15 cellular contexts compared by ENCODE assay signal in genomic region chr4:16636304-16636703, GRCh38.
DNase-seq lines count a peak whose midpoint lies in the region; ATAC-seq and TF ChIP-seq lines count a peak whose summit lies in the region.
"Had no signal": no experiment of that assay in that cellular context is flagged by ENCODE, and none has a peak within 500 bp of the region (broad histone marks: within the 10 kb centered on the region; RNA-seq: fewer than 3 reads in every experiment).

No MANE protein-coding gene starts in this region.

- H2BK5ac ChIP-seq in mesendoderm (ENCODE audit: low read length), result no peak overlapping the region

- H3K4me2 ChIP-seq in GM23338, result 0 out of 2 replicates have a peak overlapping the region, but pooled peaks have one; percentile 5
- H3K4me2 ChIP-seq in mesendoderm (ENCODE audit: low read length), result no peak overlapping the region
- H3K4me2 ChIP-seq in neural progenitor cell, result no peak overlapping the region

- no peak overlapping the region for H3K56ac ChIP-seq in mesendoderm (ENCODE audit: low read length)

- peaks cover 16% of the 10 kb centered on the region for H3K36me3 Mint-ChIP-seq in GM23338 (ENCODE audit: low read depth)
- H3K36me3 Mint-ChIP-seq in neural progenitor cell, result peaks cover 3% of the 10 kb centered on the region

- no peak overlapping the region for H2BK120ac ChIP-seq in mesendoderm (ENCODE audit: low read depth, low read length)

- no peaks in the 10 kb centered on the region for H3F3A ChIP-seq in GM23338 (replicated peaks; ENCODE audit: low read depth)
- H3F3A ChIP-seq in neural progenitor cell (ENCODE audit: low read depth), result no peaks in the 10 kb centered on the region

- H3K27ac Mint-ChIP-seq in GM23338 (0 out of 2 replicates have a peak overlapping the region, but pooled peaks have one; percentile 5), neural progenitor cell (peak overlapping the region; percentile 53)
- H3K27ac Mint-ChIP-seq: B cell; CD4-positive, alpha-beta T cell had no signal

- no peak overlapping the region for H3K9ac ChIP-seq in mesendoderm (ENCODE audit: low read length)
- H3K9ac ChIP-seq in neural progenitor cell, result no peak overlapping the region
- H3K9ac ChIP-seq: GM23248 had no signal

- H4K5ac ChIP-seq in mesendoderm (ENCODE audit: low read length), result no peak overlapping the region

- H3K36me3 ChIP-seq in GM23338 (ENCODE audit: insufficient read depth) (no peaks in the 10 kb centered on the region; the same call in 1 of the 2 replicates), mesendoderm (ENCODE audit: control insufficient read depth, insufficient read depth, low read length) (no peaks in the 10 kb centered on the region), neural progenitor cell (no peaks in the 10 kb centered on the region)

- peak overlapping the region; percentile 70 for H3K4ac ChIP-seq in mesendoderm (ENCODE audit: low read depth, low read length)

- H4K20me1 ChIP-seq in GM23338 (replicated peaks; ENCODE audit: insufficient read depth), result no peaks in the 10 kb centered on the region
- H4K20me1 ChIP-seq in neural progenitor cell (ENCODE audit: low read depth), result no peaks in the 10 kb centered on the region

- H3K4me3 ChIP-seq in GM23338, result no peak overlapping the region
- no peak overlapping the region for H3K4me3 ChIP-seq in mesendoderm (ENCODE audit: low read length)
- H3K4me3 ChIP-seq in neural progenitor cell, result no peak overlapping the region
- H3K4me3 ChIP-seq: GM23248 had no signal

- H3K27ac ChIP-seq in GM23338 (ENCODE audit: low read depth) (no peak overlapping the region), mesendoderm (ENCODE audit: low read depth, low read length) (peak overlapping the region; percentile 36), neural progenitor cell (no peak overlapping the region), substantia nigra (ENCODE audit: low read depth, low read length, poor library complexity, severe bottlenecking) (no peak overlapping the region)
- H3K27ac ChIP-seq: GM23248, HL-60 had no signal

- H3K27me3 ChIP-seq in GM23338 (ENCODE audit: insufficient read depth) (no peaks in the 10 kb centered on the region), mesendoderm (ENCODE audit: insufficient read depth, low read length, poor library complexity) (no peaks in the 10 kb centered on the region), neural progenitor cell (no peaks in the 10 kb centered on the region)

- H3K9me3 Mint-ChIP-seq in GM23338, result peaks cover 27% of the 10 kb centered on the region
- peaks cover 15% of the 10 kb centered on the region for H3K9me3 Mint-ChIP-seq in neural progenitor cell

- H3K9me2 ChIP-seq in GM23338 (ENCODE audit: insufficient read depth), result no peaks in the 10 kb centered on the region

- H3K27me3 Mint-ChIP-seq in GM23338 (ENCODE audit: insufficient read depth, low read depth, poor library complexity) (no peaks in the 10 kb centered on the region), neural progenitor cell (ENCODE audit: insufficient read depth, low read depth) (peaks cover 4% of the 10 kb centered on the region)
- H3K27me3 Mint-ChIP-seq: B cell; CD4-positive, alpha-beta T cell had no signal

- no peaks in the 10 kb centered on the region for H3K9me3 ChIP-seq in neural progenitor cell (ENCODE audit: low read depth)

- TF ChIP-seq CTCF in GM23338 (conservative IDR thresholded peaks at IDR 0.05; ENCODE audit: low read depth in 2 of 2) (no peak), neural progenitor cell (IDR thresholded peaks at IDR 0.05) (no peak)

- DNase-seq in GM23338 (ENCODE audit: low spot score) (no peak), NCI-H524 treated with DMSO at 0.1 percent for 48 hours (lab: John Stamatoyannopoulos, UW) (peak; percentile 45), mesendoderm (no peak), neural progenitor cell (ENCODE audit: low spot score) (no peak), substantia nigra (lab: John Stamatoyannopoulos, UW) (no peak)
- DNase-seq in activated CD4-positive, alpha-beta T cell treated with anti-CD3 and anti-CD28 coated beads, Interleukin-2, amount 50 U/mL, for 1 hour, result no peak
- DNase-seq: C1 segment of cervical spinal cord; Calu3; CD4-positive, alpha-beta T cell; DMS 273 treated with DMSO at 0.1 percent for 48 hours; GM23248; H7 had no signal

- H3K4me1 Mint-ChIP-seq in GM23338, result peaks cover 23% of the 10 kb centered on the region
- H3K4me1 Mint-ChIP-seq in neural progenitor cell, result peaks cover 13% of the 10 kb centered on the region
- H3K4me1 Mint-ChIP-seq: B cell had no signal

- ATAC-seq in GM23338, result no peak
- no peak for ATAC-seq in HG03460 (IDR thresholded peaks at IDR 0.05; ENCODE audit: unreplicated experiment)

- peaks cover 15% of the 10 kb centered on the region for H3K79me2 ChIP-seq in GM23338 (replicated peaks; ENCODE audit: insufficient read depth)
- H3K79me2 ChIP-seq in mesendoderm (ENCODE audit: control insufficient read depth, insufficient read depth, low read length), result no peaks in the 10 kb centered on the region
- no peaks in the 10 kb centered on the region for H3K79me2 ChIP-seq in neural progenitor cell (ENCODE audit: low read depth)

- H2BK15ac ChIP-seq in mesendoderm (replicated peaks; ENCODE audit: low read depth), result no peak overlapping the region

- H3K18ac ChIP-seq in mesendoderm (ENCODE audit: low read length), result no peak overlapping the region

- no peak overlapping the region for H2AFZ ChIP-seq in GM23338
- H2AFZ ChIP-seq in neural progenitor cell (replicated peaks), result no peak overlapping the region
- H2AFZ ChIP-seq: GM23248 had no signal

- no peak overlapping the region for H2AK5ac ChIP-seq in mesendoderm (ENCODE audit: low read length)

- H3K4me1 ChIP-seq in GM23338 (ENCODE audit: insufficient read depth) (peaks cover 18% of the 10 kb centered on the region), mesendoderm (ENCODE audit: control insufficient read depth, low read depth, low read length) (peaks cover 2% of the 10 kb centered on the region), neural progenitor cell (peaks cover 10% of the 10 kb centered on the region)

- H4K8ac ChIP-seq in mesendoderm (ENCODE audit: low read depth, low read length), result no peak overlapping the region

- H3K23ac ChIP-seq in mesendoderm (ENCODE audit: low read length), result no peak overlapping the region

- H3K79me1 ChIP-seq in mesendoderm (ENCODE audit: low read length), result peaks cover 3% of the 10 kb centered on the region

- WGBS in mesendoderm (ENCODE audit: extremely low coverage, insufficient coverage, low lambda C conversion rate), result no CpG with 5 or more reads among the region's 2 CpGs

- H3K4me3 Mint-ChIP-seq in GM23338 (no peak overlapping the region), neural progenitor cell (no peak overlapping the region)
- H3K4me3 Mint-ChIP-seq: B cell; CD4-positive, alpha-beta T cell had no signal

TF ChIP-seq in GM23338, 12 proteins besides CTCF, POLR2A, EP300 and RAD21 (continues in another document):
- no peak for TF ChIP-seq ZNF462 (CRISPR knock-in tag; IDR thresholded peaks at IDR 0.05)
